Comparison of ENCODE assay signal across 1 cellular context in genomic region chr21:42990251-42990650, GRCh38.
TF ChIP-seq lines count a peak whose summit lies in the region.

No MANE protein-coding gene starts in this region.

TF ChIP-seq in K562, 482 proteins besides CTCF, POLR2A, EP300 and RAD21 (continues in another document):
- TF ChIP-seq CBFA2T3 (IDR thresholded peaks at IDR 0.05) (peak; percentile 82), PML (IDR thresholded peaks at IDR 0.05; ENCODE audit: low read length) (0 out of 2 replicates have a peak, but pooled peaks have one; percentile 24), MTA2 (IDR thresholded peaks at IDR 0.05; ENCODE audit: low read depth) (peak; percentile 59; the same call in 1 of the 2 replicates), SP1 (CRISPR knock-in tag; IDR thresholded peaks at IDR 0.05) (no peak), KLF16 (IDR thresholded peaks at IDR 0.05) (0 out of 2 replicates have a peak, but pooled peaks have one; percentile 52), DPF2 (IDR thresholded peaks at IDR 0.05) (peak; percentile 47; the same call in 1 of the 2 replicates), MAFF (IDR thresholded peaks at IDR 0.05; ENCODE audit: low read length) (no peak), ZBTB33 (CRISPR knock-in tag; IDR thresholded peaks at IDR 0.05) (0 out of 2 replicates have a peak, but pooled peaks have one; percentile 19), RBM22 (IDR thresholded peaks at IDR 0.05; ENCODE audit: low read depth, low read length, poor library complexity, severe bottlenecking) (no peak), ATF3 (IDR thresholded peaks at IDR 0.05) (no peak), ATF3 (CRISPR knock-in tag; conservative IDR thresholded peaks at IDR 0.05) (no peak), TCF3 (CRISPR knock-in tag; IDR thresholded peaks at IDR 0.05) (peak; percentile 76), PHF20 (IDR thresholded peaks at IDR 0.05; ENCODE audit: partially characterized antibody) (no peak), RBM14 (IDR thresholded peaks at IDR 0.05; ENCODE audit: borderline replicate concordance, insufficient read depth, low read depth, low read length) (no peak), XRCC4 (IDR thresholded peaks at IDR 0.05; ENCODE audit: extremely low read depth, insufficient read depth, insufficient read length) (no peak), ZNF518B (CRISPR knock-in tag; IDR thresholded peaks at IDR 0.05) (no peak), RBBP5 (IDR thresholded peaks at IDR 0.05; ENCODE audit: borderline replicate concordance, insufficient read depth, low read length, poor library complexity, severe bottlenecking) (no peak), EHMT2 (IDR thresholded peaks at IDR 0.05) (no peak), ERF (CRISPR knock-in tag; IDR thresholded peaks at IDR 0.05) (no peak), NCOA6 (IDR thresholded peaks at IDR 0.05) (0 out of 2 replicates have a peak, but pooled peaks have one; percentile 33), PTRF (tag; IDR thresholded peaks at IDR 0.05) (no peak), KLF1 (tag; IDR thresholded peaks at IDR 0.05) (no peak), TEAD4 (IDR thresholded peaks at IDR 0.05; ENCODE audit: low read length) (peak; percentile 71), TEAD4 (CRISPR knock-in tag; IDR thresholded peaks at IDR 0.05; ENCODE audit: borderline replicate concordance) (no peak), ZNF146 (CRISPR knock-in tag; IDR thresholded peaks at IDR 0.05; ENCODE audit: unreplicated experiment) (no peak), FOXM1 (IDR thresholded peaks at IDR 0.05; ENCODE audit: low read depth) (peak; percentile 24; the same call in 1 of the 2 replicates), FOXM1 (CRISPR knock-in tag; IDR thresholded peaks at IDR 0.05; ENCODE audit: low read depth) (no peak), TAL1 (IDR thresholded peaks at IDR 0.05) (peak; percentile 80), POLR3A (IDR thresholded peaks at IDR 0.05; ENCODE audit: borderline replicate concordance, extremely low read depth, insufficient read depth, insufficient read length) (no peak), POLR2AphosphoS5 (IDR thresholded peaks at IDR 0.05; ENCODE audit: control insufficient read depth, insufficient read depth, low read depth, low read length) (peak; percentile 45; the same call in 1 of the 2 replicates), ZNF253 (CRISPR knock-in tag; conservative IDR thresholded peaks at IDR 0.05) (no peak), NCOR1 (IDR thresholded peaks at IDR 0.05) (peak; percentile 74), MAZ (CRISPR knock-in tag; conservative IDR thresholded peaks at IDR 0.05 in 1 of 2, IDR thresholded peaks at IDR 0.05 in 1 of 2) (no peak), CXXC5 (CRISPR knock-in tag; IDR thresholded peaks at IDR 0.05) (no peak), PRDM10 (IDR thresholded peaks at IDR 0.05; ENCODE audit: partially characterized antibody) (peak; percentile 24), HNRNPH1 (optimal IDR thresholded peaks at IDR 0.05; ENCODE audit: low read depth, low read length) (no peak), TBP (optimal IDR thresholded peaks at IDR 0.05; ENCODE audit: low read depth, low read length) (no peak), CHAMP1 (IDR thresholded peaks at IDR 0.05) (0 out of 2 replicates have a peak, but pooled peaks have one; percentile 29), ZNF143 (CRISPR knock-in tag; IDR thresholded peaks at IDR 0.05) (no peak), ZNF232 (CRISPR knock-in tag; IDR thresholded peaks at IDR 0.05) (no peak), CCNT2 (IDR thresholded peaks at IDR 0.05; ENCODE audit: borderline replicate concordance, extremely low read depth, insufficient read length, low read depth, low read length) (peak; percentile 43), NFIC (IDR thresholded peaks at IDR 0.05) (no peak; the same call in 1 of the 2 replicates), AFF4 (CRISPR knock-in tag; IDR thresholded peaks at IDR 0.05) (no peak), GATAD2B (IDR thresholded peaks at IDR 0.05; ENCODE audit: borderline replicate concordance) (0 out of 2 replicates have a peak, but pooled peaks have one; percentile 52), E2F5 (CRISPR knock-in tag; IDR thresholded peaks at IDR 0.05) (no peak), HDAC3 (IDR thresholded peaks at IDR 0.05; ENCODE audit: borderline replicate concordance, partially characterized antibody) (peak; percentile 46), USF2 (CRISPR knock-in tag; IDR thresholded peaks at IDR 0.05) (no peak), TGIF2 (CRISPR knock-in tag; IDR thresholded peaks at IDR 0.05) (no peak)
